10 cellular contexts compared by ENCODE assay signal in genomic region chr15:78914027-78914764, GRCh38. TPM values are rescaled to one million over a fixed set of nuclear protein-coding genes. Genes with fewer than 3 reads are reported as not detected.
A peak's percentile ranks its signal among the peaks of the same experiment; 100 is the strongest.
DNase-seq lines count a peak whose midpoint lies in the region; ATAC-seq, FAIRE-seq and TF ChIP-seq lines count a peak whose summit lies in the region.
"Had no signal": no experiment of that assay in that cellular context is flagged by ENCODE, and none has a peak within 500 bp of the region (broad histone marks: within the 10 kb centered on the region; RNA-seq: fewer than 3 reads in every experiment).

No MANE protein-coding gene starts in this region.

- H3K9me3 ChIP-seq in HepG2 (ENCODE audit: low read length) = no peaks in the 10 kb centered on the region

- no peak overlapping the region for H3K4me2 ChIP-seq in HepG2 (ENCODE audit: low read depth, low read length)

- no peak overlapping the region for H3K4me3 ChIP-seq in HepG2 (replicated peaks in 1 of 3; ENCODE audit: insufficient read depth in 1 of 3, low read depth in 2 of 3, low read length in 3 of 3)

- TF ChIP-seq RAD21 in HepG2 (CRISPR knock-in tag; IDR thresholded peaks at IDR 0.05) = no peak

- POLR2A ChIA-PET in HepG2 (lab: Yijun Ruan, JAX) = no interaction called here

- H3K9ac ChIP-seq in HepG2 (ENCODE audit: insufficient read depth, low read depth, low read length) = no peak overlapping the region

- H3K36me3 ChIP-seq in HepG2 (replicated peaks in 1 of 2; ENCODE audit: control insufficient read depth in 1 of 2, insufficient read depth in 2 of 2, low read length in 2 of 2) = peaks cover 9 to 41% of the 10 kb centered on the region in 2 experiments; a peak in 4 of 5 replicates

- peak overlapping the region; percentile 59 for H3K27ac ChIP-seq in caudate nucleus (ENCODE audit: low read depth, low read length)
- no peak overlapping the region for H3K27ac ChIP-seq in HepG2 (ENCODE audit: extremely low read length, insufficient read depth, low read length)

- no peaks in the 10 kb centered on the region for H3K79me2 ChIP-seq in HepG2 (ENCODE audit: insufficient read depth, low read length)

- no peak for DNase-seq in activated CD4-positive, alpha-beta T cell treated with anti-CD3 and anti-CD28 coated beads, Interleukin-2, amount 10 ng/mL, durations not matched to agents 24 days and 14 days
- no peak for DNase-seq in activated CD4-positive, alpha-beta T cell treated with anti-CD3 and anti-CD28 coated beads for 4 hours
- DNase-seq in caudate nucleus (lab: John Stamatoyannopoulos, UW) (peak in 2 of 61 donors; percentile 25 to 36), HepG2 (ENCODE audit: low spot score) (peak; percentile 14), ureter (ENCODE audit: low spot score) (peak; percentile 78), GM19240 (ENCODE audit: insufficient read length, low spot score) (no peak), T1000 (lab: John Stamatoyannopoulos, UW) (no peak)
- no peak for DNase-seq in activated CD8-positive, alpha-beta memory T cell treated with anti-CD3 and anti-CD28 coated beads, Interleukin-2, amount 50 U/mL, for 4 hours
- DNase-seq: CD4-positive, CD25-positive, alpha-beta regulatory T cell had no signal

- no peak overlapping the region for H2AFZ ChIP-seq in HepG2 (ENCODE audit: low read length)

- H3K9me3 Mint-ChIP-seq in activated CD4-positive, alpha-beta T cell treated with anti-CD3 and anti-CD28 coated beads, Interleukin-2, amount 10 ng/mL, durations not matched to agents 24 days and 14 days = no peaks in the 10 kb centered on the region
- H3K9me3 Mint-ChIP-seq: CD4-positive, CD25-positive, alpha-beta regulatory T cell had no signal

- H3K4me1 ChIP-seq in HepG2 (ENCODE audit: insufficient read depth, low read length) = peaks cover 53% of the 10 kb centered on the region

- no TSS peak for BruUV-seq in HepG2 (replicated peaks; lab: Mats Ljungman, UMichigan)

- H3K36me3 Mint-ChIP-seq in activated CD4-positive, alpha-beta T cell treated with anti-CD3 and anti-CD28 coated beads, Interleukin-2, amount 10 ng/mL, durations not matched to agents 24 days and 14 days (ENCODE audit: low read depth) = peaks cover 37% of the 10 kb centered on the region

- no peak for FAIRE-seq in HepG2 (lab: Jason Lieb, UNC)
- FAIRE-seq: endothelial cell of umbilical vein had no signal

- peak; percentile 48 for TF ChIP-seq CTCF in HepG2 (CRISPR knock-in tag; IDR thresholded peaks at IDR 0.05)

- 97% methylated on average over 12 of the region's 13 CpGs for WGBS in HepG2 (ENCODE audit: low lambda C conversion rate)

- intact Hi-C loops in activated CD4-positive, alpha-beta T cell treated with anti-CD3 and anti-CD28 coated beads, Interleukin-2, amount 10 ng/mL, durations not matched to agents 24 days and 14 days (cut with micrococcal nuclease) = no loop called here
- intact Hi-C loops in HepG2 (cut with micrococcal nuclease; ENCODE audit: unreplicated experiment) = no loop called here

- CTCF ChIA-PET in HepG2 (lab: Yijun Ruan, JAX; ENCODE audit: low intra/inter-chr PET ratio, low total read pairs) = no interaction called here

- H3K4me1 Mint-ChIP-seq in activated CD4-positive, alpha-beta T cell treated with anti-CD3 and anti-CD28 coated beads, Interleukin-2, amount 10 ng/mL, durations not matched to agents 24 days and 14 days = peaks cover 17% of the 10 kb centered on the region

- no peaks in the 10 kb centered on the region for H3K27me3 ChIP-seq in HepG2 (ENCODE audit: control insufficient read depth in 1 of 2, insufficient read depth in 2 of 2, low read length in 2 of 2)

- H3K27me3 Mint-ChIP-seq in activated CD4-positive, alpha-beta T cell treated with anti-CD3 and anti-CD28 coated beads, Interleukin-2, amount 10 ng/mL, durations not matched to agents 24 days and 14 days = no peaks in the 10 kb centered on the region
- H3K27me3 Mint-ChIP-seq: CD4-positive, CD25-positive, alpha-beta regulatory T cell had no signal

- H3K4me3 Mint-ChIP-seq in activated CD4-positive, alpha-beta T cell treated with anti-CD3 and anti-CD28 coated beads, Interleukin-2, amount 10 ng/mL, durations not matched to agents 24 days and 14 days = no peak overlapping the region
- H3K4me3 Mint-ChIP-seq: CD4-positive, CD25-positive, alpha-beta regulatory T cell had no signal

- H4K20me1 ChIP-seq in HepG2 (ENCODE audit: insufficient read depth, low read length) = peaks cover 4% of the 10 kb centered on the region; the same call in 1 of the 2 replicates

- peak overlapping the region; percentile 78 for H3K27ac Mint-ChIP-seq in activated CD4-positive, alpha-beta T cell treated with anti-CD3 and anti-CD28 coated beads, Interleukin-2, amount 10 ng/mL, durations not matched to agents 24 days and 14 days

- ATAC-seq in HepG2 = peak; percentile 49

- TF ChIP-seq EP300 in HepG2 (IDR thresholded peaks at IDR 0.05; ENCODE audit: low read depth in 2 of 2, low read length in 2 of 2) = no peak
- TF ChIP-seq EP300 in HepG2 (CRISPR knock-in tag; IDR thresholded peaks at IDR 0.05; ENCODE audit: borderline replicate concordance) = no peak

- in situ Hi-C loops in HepG2 (cut with HindIII; ENCODE audit: extremely low pct_ligation_motif_present, low pct_unique_long_range_greater_than_20kb) = no loop called here

- no peak for TF ChIP-seq POLR2A in HepG2 (IDR thresholded peaks at IDR 0.05; ENCODE audit: insufficient read depth in 1 of 2, low read depth in 2 of 2, low read length in 2 of 2)

TF ChIP-seq in HepG2, 621 proteins besides CTCF, POLR2A, EP300 and RAD21 (continues in another document):
- TF ChIP-seq ZNF234 (CRISPR knock-in tag; conservative IDR thresholded peaks at IDR 0.05) (no peak), ZBTB26 (CRISPR knock-in tag; IDR thresholded peaks at IDR 0.05; ENCODE audit: borderline replicate concordance) (no peak)

RNA-seq across cellular contexts. Expression of gene CTSH, which starts 30.6 kb away (rescaled TPM):
- 40.5 and 43.9 TPM in 2 replicates for total RNA-seq in activated CD4-positive, alpha-beta T cell treated with anti-CD3 and anti-CD28 coated beads, Interleukin-2, amount 10 ng/mL, durations not matched to agents 24 days and 14 days
- 145 and 265 TPM in 2 replicates for total RNA-seq in HepG2 (2016; rRNA removed; fragmentation: Illumina TruSeq; extraction: Trizol)
- total RNA-seq in HepG2 (2016; cell fraction: cytosol; rRNA removed; fragmentation: Illumina TruSeq; extraction: Trizol; ENCODE audit: low read depth) = 38.3 and 41.8 TPM in 2 replicates
- 147 and 263 TPM in 2 replicates for total RNA-seq in HepG2 (2016; cell fraction: insoluble cytoplasmic fraction; rRNA removed; fragmentation: Illumina TruSeq; extraction: Trizol)
- total RNA-seq in HepG2 (2016; cell fraction: membrane; rRNA removed; fragmentation: Illumina TruSeq; extraction: Trizol) = 76.7 and 76.8 TPM in 2 replicates
- total RNA-seq in HepG2 (2016; cell fraction: nucleus; rRNA removed; fragmentation: Illumina TruSeq; extraction: Trizol) = 192 and 212 TPM in 2 replicates
- 653 and 707 TPM in 2 replicates for polyA plus RNA-seq in HepG2 (2011; rRNA removed)
- polyA plus RNA-seq in HepG2 (2011; cell fraction: cytosol; rRNA removed) = 619 and 690 TPM in 2 replicates
- polyA plus RNA-seq in HepG2 (2011; cell fraction: nucleus; rRNA removed) = 438 and 468 TPM in 2 replicates
- polyA plus RNA-seq in HepG2 (2012) = 370 and 429 TPM in 2 replicates
- 85.5 and 99.3 TPM in 2 replicates for polyA plus RNA-seq in HepG2 (2016; cell fraction: cytosol; fragmentation: Illumina TruSeq; extraction: Trizol; ENCODE audit: low read depth)
- polyA plus RNA-seq in HepG2 (2016; cell fraction: insoluble cytoplasmic fraction; fragmentation: Illumina TruSeq; extraction: Trizol; ENCODE audit: low read depth) = 143 and 146 TPM in 2 replicates
- polyA plus RNA-seq in HepG2 (2016; cell fraction: membrane; fragmentation: Illumina TruSeq; extraction: Trizol; ENCODE audit: low read depth) = 90.8 and 95.9 TPM in 2 replicates
- 337 and 346 TPM in 2 replicates for polyA plus RNA-seq in HepG2 (2016; cell fraction: nucleus; fragmentation: Illumina TruSeq; extraction: Trizol; ENCODE audit: insufficient read depth, low read depth)
- 0.44 and 261 TPM in 2 replicates for polyA minus RNA-seq in HepG2 (2011; rRNA and poly(A)+ RNA removed; ENCODE audit: low replicate concordance)
- 172 and 190 TPM in 2 replicates for polyA minus RNA-seq in HepG2 (2011; cell fraction: cytosol; rRNA and poly(A)+ RNA removed)
- 126 and 165 TPM in 2 replicates for polyA minus RNA-seq in HepG2 (2011; cell fraction: nucleus; rRNA and poly(A)+ RNA removed)
- 705 TPM for total RNA-seq in ureter

RNA-seq across cellular contexts. Expression of gene MORF4L1, which starts 41.5 kb away (rescaled TPM):
- total RNA-seq in activated CD4-positive, alpha-beta T cell treated with anti-CD3 and anti-CD28 coated beads, Interleukin-2, amount 10 ng/mL, durations not matched to agents 24 days and 14 days = 280 and 289 TPM in 2 replicates
- total RNA-seq in HepG2 (2016; rRNA removed; fragmentation: Illumina TruSeq; extraction: Trizol) (218 and 361 TPM in 2 replicates), ureter (252 TPM)
- 66.4 and 72.5 TPM in 2 replicates for total RNA-seq in HepG2 (2016; cell fraction: cytosol; rRNA removed; fragmentation: Illumina TruSeq; extraction: Trizol; ENCODE audit: low read depth)
- 223 and 347 TPM in 2 replicates for total RNA-seq in HepG2 (2016; cell fraction: insoluble cytoplasmic fraction; rRNA removed; fragmentation: Illumina TruSeq; extraction: Trizol)
- total RNA-seq in HepG2 (2016; cell fraction: membrane; rRNA removed; fragmentation: Illumina TruSeq; extraction: Trizol) = 116 and 131 TPM in 2 replicates
- total RNA-seq in HepG2 (2016; cell fraction: nucleus; rRNA removed; fragmentation: Illumina TruSeq; extraction: Trizol) = 154 and 168 TPM in 2 replicates
- polyA plus RNA-seq in HepG2 (2011; rRNA removed) = 182 and 219 TPM in 2 replicates
- 86.8 and 139 TPM in 2 replicates for polyA plus RNA-seq in HepG2 (2011; cell fraction: cytosol; rRNA removed)
- polyA plus RNA-seq in HepG2 (2011; cell fraction: nucleus; rRNA removed) = 33.5 and 47.3 TPM in 2 replicates
- 278 and 287 TPM in 2 replicates for polyA plus RNA-seq in HepG2 (2012)
- polyA plus RNA-seq in HepG2 (2016; cell fraction: cytosol; fragmentation: Illumina TruSeq; extraction: Trizol; ENCODE audit: low read depth) = 106 and 118 TPM in 2 replicates
- polyA plus RNA-seq in HepG2 (2016; cell fraction: insoluble cytoplasmic fraction; fragmentation: Illumina TruSeq; extraction: Trizol; ENCODE audit: low read depth) = 520 and 546 TPM in 2 replicates
- 179 and 180 TPM in 2 replicates for polyA plus RNA-seq in HepG2 (2016; cell fraction: membrane; fragmentation: Illumina TruSeq; extraction: Trizol; ENCODE audit: low read depth)
- polyA plus RNA-seq in HepG2 (2016; cell fraction: nucleus; fragmentation: Illumina TruSeq; extraction: Trizol; ENCODE audit: insufficient read depth, low read depth) = 220 and 225 TPM in 2 replicates
- polyA minus RNA-seq in HepG2 (2011; rRNA and poly(A)+ RNA removed; ENCODE audit: low replicate concordance) = 31.6 and 63.1 TPM in 2 replicates
- polyA minus RNA-seq in HepG2 (2011; cell fraction: cytosol; rRNA and poly(A)+ RNA removed) = 79.8 and 80.8 TPM in 2 replicates
- 155 and 159 TPM in 2 replicates for polyA minus RNA-seq in HepG2 (2011; cell fraction: nucleus; rRNA and poly(A)+ RNA removed)

Comparison
In these comparisons a context has a peak if more than half of its experiments do, and no peak if none do; other contexts are left out.
1. DNase-seq: peak in HepG2 (single experiment) and ureter (single experiment); none in activated CD4-positive, alpha-beta T cell treated with anti-CD3 and anti-CD28 coated beads, Interleukin-2, amount 10 ng/mL, durations not matched to agents 24 days and 14 days (single experiment), activated CD4-positive, alpha-beta T cell treated with anti-CD3 and anti-CD28 coated beads for 4 hours (0 of 2), GM19240 (single experiment), T1000 (single experiment) and activated CD8-positive, alpha-beta memory T cell treated with anti-CD3 and anti-CD28 coated beads, Interleukin-2, amount 50 U/mL, for 4 hours (single experiment).